ENCODE assay signal across 9 cellular contexts in genomic region chr17:17725853-17726720, GRCh38. TPM values are rescaled to one million over a fixed set of nuclear protein-coding genes. Genes with fewer than 3 reads are reported as not detected.
DNase-seq lines count a peak whose midpoint lies in the region; ATAC-seq and TF ChIP-seq lines count a peak whose summit lies in the region.
"Had no signal": no experiment of that assay in that cellular context is flagged by ENCODE, and none has a peak within 500 bp of the region (broad histone marks: within the 10 kb centered on the region; RNA-seq: fewer than 3 reads in every experiment).

No MANE protein-coding gene starts in this region.

- H3K9me3 Mint-ChIP-seq in chondrocyte (ENCODE audit: low read depth): no peaks in the 10 kb centered on the region

- H3K27me3 ChIP-seq in mucosa of stomach (ENCODE audit: control insufficient read depth, insufficient read depth, low read length): no peaks in the 10 kb centered on the region
- no peaks in the 10 kb centered on the region for H3K27me3 ChIP-seq in testis

- H3K27ac Mint-ChIP-seq in chondrocyte (ENCODE audit: unreplicated experiment): peak overlapping the region; percentile 29

- ATAC-seq in HG03045 (IDR thresholded peaks at IDR 0.05; ENCODE audit: unreplicated experiment) (no peak), GM18505 (IDR thresholded peaks at IDR 0.05; ENCODE audit: unreplicated experiment) (no peak)

- TF ChIP-seq POLR2A in testis (IDR thresholded peaks at IDR 0.05): no peak
- TF ChIP-seq POLR2A in GM18505 (IDR thresholded peaks at IDR 0.05; ENCODE audit: borderline replicate concordance, extremely low read depth, insufficient read depth, insufficient read length): no peak

- peak overlapping the region; percentile 36; the same call in 1 of the 2 replicates for H3K27ac ChIP-seq in 22Rv1
- H3K27ac ChIP-seq in HEK293 (ENCODE audit: extremely low read depth, low read depth, low read length): no peak overlapping the region
- no peak overlapping the region for H3K27ac ChIP-seq in testis
- H3K27ac ChIP-seq: C4-2B had no signal

- WGBS in testis, 2 donors: 44 to 48% methylated on average over 9 of the region's 9 CpGs

- H3K4me1 ChIP-seq in HEK293 (ENCODE audit: control insufficient read depth, insufficient read depth, low read length) (peaks cover 12% of the 10 kb centered on the region), mucosa of stomach (ENCODE audit: control insufficient read depth, insufficient read depth, low read length) (peaks cover 66% of the 10 kb centered on the region), testis (peaks cover 35% of the 10 kb centered on the region)

- no peaks in the 10 kb centered on the region for H3K27me3 Mint-ChIP-seq in chondrocyte (ENCODE audit: low read depth)

- no peak for TF ChIP-seq CTCF in 22Rv1 (IDR thresholded peaks at IDR 0.05)
- TF ChIP-seq CTCF in HEK293 (tag by site-specific recombination; IDR thresholded peaks at IDR 0.05): no peak
- no peak for TF ChIP-seq CTCF in chondrocyte (IDR thresholded peaks at IDR 0.05)
- TF ChIP-seq CTCF in testis (IDR thresholded peaks at IDR 0.05): no peak

- POLR2A ChIA-PET in HEK293 (lab: Yijun Ruan, JAX): interaction anchor here (0.6 kb wide), 1 partner anchor 38 kb away, joined by 6 read pairs; no protein-coding TSS in a partner anchor

- peak overlapping the region; percentile 43 for H3K9ac ChIP-seq in mucosa of stomach (ENCODE audit: low read length)

- no peaks in the 10 kb centered on the region for H3K9me3 ChIP-seq in HEK293 (ENCODE audit: control insufficient read depth, insufficient read depth, low read depth, low read length)
- no peaks in the 10 kb centered on the region for H3K9me3 ChIP-seq in mucosa of stomach (ENCODE audit: control insufficient read depth, low read length)
- no peaks in the 10 kb centered on the region for H3K9me3 ChIP-seq in testis

- DNase-seq in chondrocyte (ENCODE audit: low spot score) (no peak), SKM-1 (lab: John Stamatoyannopoulos, UW; ENCODE audit: unreplicated experiment) (no peak), testis (no peak)

- H3K4me1 Mint-ChIP-seq in chondrocyte (ENCODE audit: low read depth): peaks cover 35% of the 10 kb centered on the region

- intact Hi-C loops in testis (cut with DNase I; ENCODE audit: low total_unique reads): no loop called here

- CTCF ChIA-PET in HEK293 (lab: Yijun Ruan, JAX): interaction anchor here (1.3 to 1.4 kb wide), 2 partner anchors 24 to 46 kb away, joined by 3 to 4 read pairs; no protein-coding TSS in a partner anchor

- H3K36me3 Mint-ChIP-seq in chondrocyte (ENCODE audit: low read depth): peaks cover 2% of the 10 kb centered on the region

- no peak overlapping the region for H3K4me3 ChIP-seq in HEK293 (ENCODE audit: low read depth, low read length)
- H3K4me3 ChIP-seq in mucosa of stomach (ENCODE audit: low read length): no peak overlapping the region
- no peak overlapping the region for H3K4me3 ChIP-seq in testis

- H3K4me3 Mint-ChIP-seq in chondrocyte (ENCODE audit: unreplicated experiment): no peak overlapping the region

- H3K36me3 ChIP-seq in HEK293 (ENCODE audit: control insufficient read depth in 2 of 2, insufficient read depth in 1 of 2, low read length in 2 of 2): peaks cover 0 to 21% of the 10 kb centered on the region in 2 experiments; a peak in 2 of 3 replicates
- no peaks in the 10 kb centered on the region for H3K36me3 ChIP-seq in mucosa of stomach (ENCODE audit: control insufficient read depth, insufficient read depth, low read length)
- no peaks in the 10 kb centered on the region for H3K36me3 ChIP-seq in testis (ENCODE audit: low read depth, missing control alignments)

TF ChIP-seq in HEK293, 187 proteins besides CTCF, POLR2A, EP300 and RAD21 (continues in another document):
- TF ChIP-seq PATZ1 (tag by site-specific recombination; IDR thresholded peaks at IDR 0.05): no peak
- TF ChIP-seq ZNF24 (tag by site-specific recombination; IDR thresholded peaks at IDR 0.05): no peak
- no peak for TF ChIP-seq ZNF280D (tag by site-specific recombination; IDR thresholded peaks at IDR 0.05)
- TF ChIP-seq ZFHX2 (tag by site-specific recombination; conservative IDR thresholded peaks at IDR 0.05): peak; percentile 63
- no peak for TF ChIP-seq ZNF341 (tag by site-specific recombination; IDR thresholded peaks at IDR 0.05; ENCODE audit: low read depth)
- TF ChIP-seq ZNF16 (tag by site-specific recombination; IDR thresholded peaks at IDR 0.05; ENCODE audit: low read depth): no peak
- TF ChIP-seq ZNF416 (tag by site-specific recombination; IDR thresholded peaks at IDR 0.05): no peak
- TF ChIP-seq ZNF645 (tag by site-specific recombination; IDR thresholded peaks at IDR 0.05): no peak
- no peak for TF ChIP-seq ZNF391 (tag by site-specific recombination; IDR thresholded peaks at IDR 0.05; ENCODE audit: borderline replicate concordance, low read depth)
- TF ChIP-seq ZEB2 (tag by site-specific recombination; IDR thresholded peaks at IDR 0.05): no peak
- TF ChIP-seq ZNF155 (tag by site-specific recombination; IDR thresholded peaks at IDR 0.05): no peak
- no peak for TF ChIP-seq SP7 (tag by site-specific recombination; IDR thresholded peaks at IDR 0.05)
- TF ChIP-seq ZFP3 (tag by site-specific recombination; IDR thresholded peaks at IDR 0.05; ENCODE audit: low read depth): no peak
- no peak for TF ChIP-seq ZNF670 (tag by site-specific recombination; IDR thresholded peaks at IDR 0.05; ENCODE audit: low read depth)
- TF ChIP-seq ZXDB (tag by site-specific recombination; IDR thresholded peaks at IDR 0.05): no peak
- TF ChIP-seq ZNF48 (tag by site-specific recombination; IDR thresholded peaks at IDR 0.05): no peak

RNA-seq across cellular contexts. Expression of gene RAI1, which starts 44.8 kb away (rescaled TPM):
- total RNA-seq in chondrocyte (24.0 to 28.7 TPM (median 28.6 TPM) in 3 replicates), testis (10 to 100 TPM; 42.8 to 44.5 TPM)
- polyA plus RNA-seq in testis (ENCODE audit: insufficient read depth, low read depth, low replicate concordance): 17.5 TPM
